12 cellular contexts compared by ENCODE assay signal in the genomic region with DNA sequence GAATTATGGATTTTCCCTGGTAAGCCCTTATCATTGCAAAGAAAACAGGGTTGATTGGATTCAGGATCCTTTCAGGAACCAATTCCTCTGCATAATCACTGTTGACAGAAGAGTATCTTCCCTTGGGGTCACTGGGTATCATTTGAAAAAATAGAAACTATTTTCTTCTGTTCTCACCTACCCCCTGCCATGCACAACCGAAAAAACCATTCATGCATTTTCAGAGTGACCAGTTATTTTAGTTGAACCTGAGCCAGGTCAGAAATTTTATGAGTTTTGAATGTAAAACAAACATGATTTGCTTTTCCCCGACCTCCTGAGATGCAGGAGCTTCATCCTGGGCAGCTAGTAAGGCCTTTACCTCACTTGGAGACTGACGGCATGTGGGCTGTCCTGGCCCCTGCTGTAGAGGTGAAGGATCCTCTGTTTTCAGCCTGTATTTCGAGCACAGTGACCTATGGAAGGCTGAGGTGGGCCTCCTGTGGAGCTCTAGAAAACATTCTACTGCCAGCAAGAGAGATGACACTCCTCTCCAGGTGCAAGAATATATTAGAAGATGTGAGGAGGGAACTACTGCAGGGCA.
DNase-seq lines count a peak whose midpoint lies in the region.
"Had no signal": no experiment of that assay in that cellular context is flagged by ENCODE, and none has a peak within 500 bp of the region (broad histone marks: within the 10 kb centered on the region; RNA-seq: fewer than 3 reads in every experiment).

No MANE protein-coding gene starts in this region.

- peak; percentile 7 for DNase-seq in NCI-H748 (lab: John Stamatoyannopoulos, UW; ENCODE audit: unreplicated experiment)
- no peak for DNase-seq in NCI-H748 treated with DMSO at 0.1 percent for 48 hours (lab: John Stamatoyannopoulos, UW)
- DNase-seq in NCI-H146 treated with DMSO at 0.1 percent for 48 hours (lab: John Stamatoyannopoulos, UW; ENCODE audit: unreplicated experiment) = peak; percentile 62
- DNase-seq in glomerular visceral epithelial cell (ENCODE audit: extremely low spot score) = peak; percentile 21
- no peak for DNase-seq in AG08396 (ENCODE audit: low spot score)
- DNase-seq in activated T-cell treated with anti-CD3 and anti-CD28 coated beads for 4 hours = no peak
- no peak for DNase-seq in central memory CD4-positive, alpha-beta T cell
- DNase-seq: 8988T; CD4-positive, CD25-positive, alpha-beta regulatory T cell; DMS153; DMS79 treated with DMSO at 0.1 percent for 48 hours; EL had no signal

Comparison
In these comparisons a context has a peak if more than half of its experiments do, and no peak if none do; other contexts are left out.
1. DNase-seq: peak in NCI-H748 (single experiment), NCI-H146 treated with DMSO at 0.1 percent for 48 hours (single experiment) and glomerular visceral epithelial cell (single experiment); none in NCI-H748 treated with DMSO at 0.1 percent for 48 hours (single experiment), AG08396 (single experiment), activated T-cell treated with anti-CD3 and anti-CD28 coated beads for 4 hours (single experiment) and central memory CD4-positive, alpha-beta T cell (single experiment).